ENCODE assay signal across 1 cellular context in genomic region chr2:10482460-10482859, GRCh38.
TF ChIP-seq lines count a peak whose summit lies in the region.

No MANE protein-coding gene starts in this region.

TF ChIP-seq in HepG2, 621 proteins besides CTCF, POLR2A, EP300 and RAD21 (continued from another document and continues in another):
- TF ChIP-seq, protein P1, sequence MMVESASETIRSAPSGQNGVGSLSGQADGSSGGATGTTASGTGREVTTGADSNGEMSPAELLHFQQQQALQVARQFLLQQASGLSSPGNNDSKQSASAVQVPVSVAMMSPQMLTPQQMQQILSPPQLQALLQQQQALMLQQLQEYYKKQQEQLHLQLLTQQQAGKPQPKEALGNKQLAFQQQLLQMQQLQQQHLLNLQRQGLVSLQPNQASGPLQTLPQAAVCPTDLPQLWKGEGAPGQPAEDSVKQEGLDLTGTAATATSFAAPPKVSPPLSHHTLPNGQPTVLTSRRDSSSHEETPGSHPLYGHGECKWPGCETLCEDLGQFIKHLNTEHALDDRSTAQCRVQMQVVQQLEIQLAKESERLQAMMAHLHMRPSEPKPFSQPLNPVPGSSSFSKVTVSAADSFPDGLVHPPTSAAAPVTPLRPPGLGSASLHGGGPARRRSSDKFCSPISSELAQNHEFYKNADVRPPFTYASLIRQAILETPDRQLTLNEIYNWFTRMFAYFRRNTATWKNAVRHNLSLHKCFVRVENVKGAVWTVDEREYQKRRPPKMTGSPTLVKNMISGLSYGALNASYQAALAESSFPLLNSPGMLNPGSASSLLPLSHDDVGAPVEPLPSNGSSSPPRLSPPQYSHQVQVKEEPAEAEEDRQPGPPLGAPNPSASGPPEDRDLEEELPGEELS (CRISPR knock-in tag; IDR thresholded peaks at IDR 0.05): no peak
- TF ChIP-seq HNF1A (IDR thresholded peaks at IDR 0.05; ENCODE audit: low read depth) (peak; percentile 86), HNF1A (CRISPR knock-in tag; IDR thresholded peaks at IDR 0.05; ENCODE audit: borderline replicate concordance) (no peak; the same call in 1 of the 2 replicates), PAWR (CRISPR knock-in tag; IDR thresholded peaks at IDR 0.05; ENCODE audit: borderline replicate concordance) (no peak), ZNF574 (CRISPR knock-in tag; IDR thresholded peaks at IDR 0.05) (peak; percentile 14; the same call in 1 of the 2 replicates), SP5 (CRISPR knock-in tag; IDR thresholded peaks at IDR 0.05; ENCODE audit: borderline replicate concordance, low read depth) (no peak), KMT2B (CRISPR knock-in tag; IDR thresholded peaks at IDR 0.05) (no peak), ZNF331 (CRISPR knock-in tag; IDR thresholded peaks at IDR 0.05) (no peak), NFE2L2 (IDR thresholded peaks at IDR 0.05; ENCODE audit: low read length) (no peak), TGIF2 (CRISPR knock-in tag; IDR thresholded peaks at IDR 0.05) (no peak), ZNF577 (CRISPR knock-in tag; IDR thresholded peaks at IDR 0.05; ENCODE audit: borderline replicate concordance, low read depth) (no peak), NCOR1 (IDR thresholded peaks at IDR 0.05; ENCODE audit: borderline replicate concordance, low read length) (0 out of 2 replicates have a peak, but pooled peaks have one; percentile 23), ZNF704 (CRISPR knock-in tag; IDR thresholded peaks at IDR 0.05; ENCODE audit: borderline replicate concordance) (no peak), FOXK2 (IDR thresholded peaks at IDR 0.05) (no peak), SRSF4 (IDR thresholded peaks at IDR 0.05; ENCODE audit: low read depth, low read length, poor library complexity, severe bottlenecking) (no peak), ZNF337 (CRISPR knock-in tag; IDR thresholded peaks at IDR 0.05; ENCODE audit: borderline replicate concordance, low read depth) (no peak), RARG (CRISPR knock-in tag; IDR thresholded peaks at IDR 0.05; ENCODE audit: low read depth) (no peak), MLX (CRISPR knock-in tag; IDR thresholded peaks at IDR 0.05) (no peak), TP53 (CRISPR knock-in tag; conservative IDR thresholded peaks at IDR 0.05) (no peak), HNRNPLL (IDR thresholded peaks at IDR 0.05; ENCODE audit: low read depth, low read length, poor library complexity, severe bottlenecking) (no peak), SOX5 (CRISPR knock-in tag; IDR thresholded peaks at IDR 0.05; ENCODE audit: borderline replicate concordance) (no peak), HBP1 (CRISPR knock-in tag; IDR thresholded peaks at IDR 0.05; ENCODE audit: low read depth) (no peak), ZNF264 (CRISPR knock-in tag; IDR thresholded peaks at IDR 0.05) (no peak), HIVEP1 (CRISPR knock-in tag; IDR thresholded peaks at IDR 0.05) (no peak), ZMYM2 (CRISPR knock-in tag; IDR thresholded peaks at IDR 0.05) (no peak), NCOA1 (CRISPR knock-in tag; IDR thresholded peaks at IDR 0.05) (no peak), ZNF616 (CRISPR knock-in tag; IDR thresholded peaks at IDR 0.05; ENCODE audit: low read depth) (no peak), SPEN (CRISPR knock-in tag; IDR thresholded peaks at IDR 0.05; ENCODE audit: low read depth) (no peak), ZNF557 (CRISPR knock-in tag; IDR thresholded peaks at IDR 0.05) (no peak), MYC (CRISPR knock-in tag; IDR thresholded peaks at IDR 0.05; ENCODE audit: borderline replicate concordance) (peak; percentile 21; the same call in 1 of the 2 replicates), THYN1 (CRISPR knock-in tag; IDR thresholded peaks at IDR 0.05; ENCODE audit: borderline replicate concordance, low read depth) (no peak)
- TF ChIP-seq, protein P2, sequence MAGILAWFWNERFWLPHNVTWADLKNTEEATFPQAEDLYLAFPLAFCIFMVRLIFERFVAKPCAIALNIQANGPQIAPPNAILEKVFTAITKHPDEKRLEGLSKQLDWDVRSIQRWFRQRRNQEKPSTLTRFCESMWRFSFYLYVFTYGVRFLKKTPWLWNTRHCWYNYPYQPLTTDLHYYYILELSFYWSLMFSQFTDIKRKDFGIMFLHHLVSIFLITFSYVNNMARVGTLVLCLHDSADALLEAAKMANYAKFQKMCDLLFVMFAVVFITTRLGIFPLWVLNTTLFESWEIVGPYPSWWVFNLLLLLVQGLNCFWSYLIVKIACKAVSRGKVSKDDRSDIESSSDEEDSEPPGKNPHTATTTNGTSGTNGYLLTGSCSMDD (CRISPR knock-in tag; IDR thresholded peaks at IDR 0.05): no peak
- TF ChIP-seq, protein P3, sequence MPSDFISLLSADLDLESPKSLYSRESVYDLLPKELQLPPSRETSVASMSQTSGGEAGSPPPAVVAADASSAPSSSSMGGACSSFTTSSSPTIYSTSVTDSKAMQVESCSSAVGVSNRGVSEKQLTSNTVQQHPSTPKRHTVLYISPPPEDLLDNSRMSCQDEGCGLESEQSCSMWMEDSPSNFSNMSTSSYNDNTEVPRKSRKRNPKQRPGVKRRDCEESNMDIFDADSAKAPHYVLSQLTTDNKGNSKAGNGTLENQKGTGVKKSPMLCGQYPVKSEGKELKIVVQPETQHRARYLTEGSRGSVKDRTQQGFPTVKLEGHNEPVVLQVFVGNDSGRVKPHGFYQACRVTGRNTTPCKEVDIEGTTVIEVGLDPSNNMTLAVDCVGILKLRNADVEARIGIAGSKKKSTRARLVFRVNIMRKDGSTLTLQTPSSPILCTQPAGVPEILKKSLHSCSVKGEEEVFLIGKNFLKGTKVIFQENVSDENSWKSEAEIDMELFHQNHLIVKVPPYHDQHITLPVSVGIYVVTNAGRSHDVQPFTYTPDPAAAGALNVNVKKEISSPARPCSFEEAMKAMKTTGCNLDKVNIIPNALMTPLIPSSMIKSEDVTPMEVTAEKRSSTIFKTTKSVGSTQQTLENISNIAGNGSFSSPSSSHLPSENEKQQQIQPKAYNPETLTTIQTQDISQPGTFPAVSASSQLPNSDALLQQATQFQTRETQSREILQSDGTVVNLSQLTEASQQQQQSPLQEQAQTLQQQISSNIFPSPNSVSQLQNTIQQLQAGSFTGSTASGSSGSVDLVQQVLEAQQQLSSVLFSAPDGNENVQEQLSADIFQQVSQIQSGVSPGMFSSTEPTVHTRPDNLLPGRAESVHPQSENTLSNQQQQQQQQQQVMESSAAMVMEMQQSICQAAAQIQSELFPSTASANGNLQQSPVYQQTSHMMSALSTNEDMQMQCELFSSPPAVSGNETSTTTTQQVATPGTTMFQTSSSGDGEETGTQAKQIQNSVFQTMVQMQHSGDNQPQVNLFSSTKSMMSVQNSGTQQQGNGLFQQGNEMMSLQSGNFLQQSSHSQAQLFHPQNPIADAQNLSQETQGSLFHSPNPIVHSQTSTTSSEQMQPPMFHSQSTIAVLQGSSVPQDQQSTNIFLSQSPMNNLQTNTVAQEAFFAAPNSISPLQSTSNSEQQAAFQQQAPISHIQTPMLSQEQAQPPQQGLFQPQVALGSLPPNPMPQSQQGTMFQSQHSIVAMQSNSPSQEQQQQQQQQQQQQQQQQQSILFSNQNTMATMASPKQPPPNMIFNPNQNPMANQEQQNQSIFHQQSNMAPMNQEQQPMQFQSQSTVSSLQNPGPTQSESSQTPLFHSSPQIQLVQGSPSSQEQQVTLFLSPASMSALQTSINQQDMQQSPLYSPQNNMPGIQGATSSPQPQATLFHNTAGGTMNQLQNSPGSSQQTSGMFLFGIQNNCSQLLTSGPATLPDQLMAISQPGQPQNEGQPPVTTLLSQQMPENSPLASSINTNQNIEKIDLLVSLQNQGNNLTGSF (CRISPR knock-in tag; IDR thresholded peaks at IDR 0.05): no peak
- TF ChIP-seq, protein P4, sequence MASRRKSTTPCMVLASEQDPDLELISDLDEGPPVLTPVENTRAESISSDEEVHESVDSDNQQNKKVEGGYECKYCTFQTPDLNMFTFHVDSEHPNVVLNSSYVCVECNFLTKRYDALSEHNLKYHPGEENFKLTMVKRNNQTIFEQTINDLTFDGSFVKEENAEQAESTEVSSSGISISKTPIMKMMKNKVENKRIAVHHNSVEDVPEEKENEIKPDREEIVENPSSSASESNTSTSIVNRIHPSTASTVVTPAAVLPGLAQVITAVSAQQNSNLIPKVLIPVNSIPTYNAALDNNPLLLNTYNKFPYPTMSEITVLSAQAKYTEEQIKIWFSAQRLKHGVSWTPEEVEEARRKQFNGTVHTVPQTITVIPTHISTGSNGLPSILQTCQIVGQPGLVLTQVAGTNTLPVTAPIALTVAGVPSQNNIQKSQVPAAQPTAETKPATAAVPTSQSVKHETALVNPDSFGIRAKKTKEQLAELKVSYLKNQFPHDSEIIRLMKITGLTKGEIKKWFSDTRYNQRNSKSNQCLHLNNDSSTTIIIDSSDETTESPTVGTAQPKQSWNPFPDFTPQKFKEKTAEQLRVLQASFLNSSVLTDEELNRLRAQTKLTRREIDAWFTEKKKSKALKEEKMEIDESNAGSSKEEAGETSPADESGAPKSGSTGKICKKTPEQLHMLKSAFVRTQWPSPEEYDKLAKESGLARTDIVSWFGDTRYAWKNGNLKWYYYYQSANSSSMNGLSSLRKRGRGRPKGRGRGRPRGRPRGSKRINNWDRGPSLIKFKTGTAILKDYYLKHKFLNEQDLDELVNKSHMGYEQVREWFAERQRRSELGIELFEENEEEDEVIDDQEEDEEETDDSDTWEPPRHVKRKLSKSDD (CRISPR knock-in tag; IDR thresholded peaks at IDR 0.05; ENCODE audit: low read depth): no peak
- TF ChIP-seq, protein P5, sequence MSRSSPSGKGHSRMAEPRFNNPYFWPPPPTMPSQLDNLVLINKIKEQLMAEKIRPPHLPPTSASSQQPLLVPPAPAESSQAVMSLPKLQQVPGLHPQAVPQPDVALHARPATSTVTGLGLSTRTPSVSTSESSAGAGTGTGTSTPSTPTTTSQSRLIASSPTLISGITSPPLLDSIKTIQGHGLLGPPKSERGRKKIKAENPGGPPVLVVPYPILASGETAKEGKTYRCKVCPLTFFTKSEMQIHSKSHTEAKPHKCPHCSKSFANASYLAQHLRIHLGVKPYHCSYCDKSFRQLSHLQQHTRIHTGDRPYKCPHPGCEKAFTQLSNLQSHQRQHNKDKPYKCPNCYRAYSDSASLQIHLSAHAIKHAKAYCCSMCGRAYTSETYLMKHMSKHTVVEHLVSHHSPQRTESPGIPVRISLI (CRISPR knock-in tag; IDR thresholded peaks at IDR 0.05; ENCODE audit: borderline replicate concordance): no peak
